25 cellular contexts compared by ENCODE assay signal in genomic region chr1:6688757-6689156, GRCh38. TPM values are rescaled to one million over a fixed set of nuclear protein-coding genes. Genes with fewer than 3 reads are reported as not detected.
DNase-seq lines count a peak whose midpoint lies in the region; ATAC-seq, FAIRE-seq and TF ChIP-seq lines count a peak whose summit lies in the region.
"Had no signal": no experiment of that assay in that cellular context is flagged by ENCODE, and none has a peak within 500 bp of the region (broad histone marks: within the 10 kb centered on the region; RNA-seq: fewer than 3 reads in every experiment).

No MANE protein-coding gene starts in this region.

- RAD21 ChIA-PET in GM12878 (lab: Charles Lee; ENCODE audit: unreplicated experiment): no interaction called here

- H3K9me3 Mint-ChIP-seq in HFFc6: no peaks in the 10 kb centered on the region
- H3K9me3 Mint-ChIP-seq in nephron progenitor cell: no peaks in the 10 kb centered on the region
- H3K9me3 Mint-ChIP-seq in progenitor cell of endocrine pancreas (ENCODE audit: low read depth): no peaks in the 10 kb centered on the region
- H3K9me3 Mint-ChIP-seq: naive B cell; T-helper 1 cell treated with Interleukin-12 subunit alpha and Interleukin-12 subunit beta and Interleukin-4 antibody, amounts not matched to agents 30 μg/mL and 1 μg/mL, for 36 hours had no signal

- H3K27ac Mint-ChIP-seq in HFFc6: peak overlapping the region; percentile 68
- peak overlapping the region; percentile 3 for H3K27ac Mint-ChIP-seq in nephron progenitor cell
- no peak overlapping the region for H3K27ac Mint-ChIP-seq in progenitor cell of endocrine pancreas
- H3K27ac Mint-ChIP-seq: T-helper 1 cell treated with Interleukin-12 subunit alpha and Interleukin-12 subunit beta and Interleukin-4 antibody, amounts not matched to agents 30 μg/mL and 1 μg/mL, for 36 hours had no signal

- FAIRE-seq in GM12878 (lab: Jason Lieb, UNC): no peak
- FAIRE-seq: small intestine had no signal

- H3K4me3 Mint-ChIP-seq in HFFc6 (no peak overlapping the region), nephron progenitor cell (no peak overlapping the region), progenitor cell of endocrine pancreas (ENCODE audit: low read depth) (no peak overlapping the region)
- H3K4me3 Mint-ChIP-seq: naive B cell; T-helper 1 cell treated with Interleukin-12 subunit alpha and Interleukin-12 subunit beta and Interleukin-4 antibody, amounts not matched to agents 30 μg/mL and 1 μg/mL, for 36 hours had no signal

- TF ChIP-seq RAD21 in GM12878 (IDR thresholded peaks at IDR 0.05; ENCODE audit: insufficient read depth, low read depth, low read length): no peak

- CTCF ChIA-PET in GM12878 (lab: Yijun Ruan, JAX): interaction anchor here (0.9 kb wide), 1 partner anchor 11 kb away, joined by 3 read pairs; no protein-coding TSS in a partner anchor

- peaks cover 24% of the 10 kb centered on the region for H3K36me3 Mint-ChIP-seq in HFFc6 (ENCODE audit: low read depth)
- H3K36me3 Mint-ChIP-seq in nephron progenitor cell (ENCODE audit: low read depth): peaks cover 23% of the 10 kb centered on the region
- no peaks in the 10 kb centered on the region for H3K36me3 Mint-ChIP-seq in progenitor cell of endocrine pancreas (ENCODE audit: insufficient read depth)
- H3K36me3 Mint-ChIP-seq: naive B cell had no signal

- H3K27me3 Mint-ChIP-seq in HFFc6 (ENCODE audit: insufficient read depth) (no peaks in the 10 kb centered on the region), nephron progenitor cell (ENCODE audit: low read depth, poor library complexity) (no peaks in the 10 kb centered on the region), progenitor cell of endocrine pancreas (no peaks in the 10 kb centered on the region)
- H3K27me3 Mint-ChIP-seq: naive B cell had no signal

- H3K9me3 ChIP-seq in GM12878 (replicated peaks; ENCODE audit: control insufficient read depth, insufficient read depth, low read length): no peaks in the 10 kb centered on the region
- H3K9me3 ChIP-seq: uterus had no signal

- no peak overlapping the region for H3K9ac ChIP-seq in GM12878 (ENCODE audit: control insufficient read depth, insufficient read depth, low read length)

- no peaks in the 10 kb centered on the region for H3K27me3 ChIP-seq in GM12878 (replicated peaks in 1 of 2; ENCODE audit: control insufficient read depth in 2 of 2, insufficient read depth in 2 of 2, low read length in 1 of 2)
- H3K27me3 ChIP-seq: hepatocyte, uterus had no signal

- TF ChIP-seq POLR2A in NB4 (IDR thresholded peaks at IDR 0.05; ENCODE audit: extremely low read depth, insufficient read length) (no peak), GM12878 (IDR thresholded peaks at IDR 0.05; ENCODE audit: low read depth, low read length) (no peak)

- POLR2A ChIA-PET in GM12878 (lab: Charles Lee): interaction anchor here (0.6 kb wide), 1 partner anchor 27 kb away, joined by 4 read pairs; no protein-coding TSS in a partner anchor

- WGBS in GM12878 (ENCODE audit: insufficient coverage, insufficient replicate concordance, low lambda C conversion rate, missing lambda C conversion rate): 11% methylated on average over 5 of the region's 5 CpGs

- peaks cover 3% of the 10 kb centered on the region for H3K4me1 ChIP-seq in GM12878 (ENCODE audit: control insufficient read depth, insufficient read depth, low read length)
- H3K4me1 ChIP-seq: uterus had no signal

- no peak overlapping the region for H3K4me2 ChIP-seq in GM12878 (ENCODE audit: control insufficient read depth, insufficient read depth)
- H3K4me2 ChIP-seq: hepatocyte had no signal

- SMC1A ChIA-PET in GM12878 (lab: Charles Lee; ENCODE audit: uncharacterized antibody, unreplicated experiment): no interaction called here

- DNase-seq in HFFc6 (no peak), NB4 (ENCODE audit: low read depth) (peak; percentile 54), GM12878 (ENCODE audit: low read depth, low spot score) (no peak), nephron progenitor cell (no peak), NCI-H82 treated with DMSO at 0.1 percent for 48 hours (lab: John Stamatoyannopoulos, UW; ENCODE audit: unreplicated experiment) (no peak), progenitor cell of endocrine pancreas (ENCODE audit: low spot score, unreplicated experiment) (no peak)
- DNase-seq: activated CD4-positive, CD25-positive, alpha-beta regulatory T cell treated with anti-CD3 and anti-CD28 coated beads, Interleukin-2, amount 50 U/mL, for 72 hours; activated gamma-delta T cell treated with Interleukin-2 at 50 U/mL for 16 hours; anterior cingulate cortex; COR-L47; islet precursor cell; mammary epithelial cell; naive B cell; NCI-H1048; NCI-H2081 treated with DMSO at 0.1 percent for 48 hours; NCI-H510A treated with DMSO at 0.1 percent for 48 hours; posterior cingulate gyrus; Right ventricle myocardium superior; small intestine; stimulated activated CD4-positive, alpha-beta T cell treated with anti-CD3 and anti-CD28 coated beads, Interleukin-4, amount 100 ng/mL, for 24 hours; substantia nigra; uterus had no signal

- H3K79me2 ChIP-seq in GM12878 (ENCODE audit: control insufficient read depth, insufficient read depth, low read length): peaks cover 17% of the 10 kb centered on the region

- TF ChIP-seq EP300 in GM12878 (IDR thresholded peaks at IDR 0.05; ENCODE audit: borderline replicate concordance in 1 of 2, control insufficient read depth in 1 of 2, low read depth in 2 of 2, low read length in 2 of 2): no peak

- H2AFZ ChIP-seq in GM12878 (ENCODE audit: control insufficient read depth, low read depth, low read length): no peak overlapping the region
- H2AFZ ChIP-seq: hepatocyte had no signal

- no TSS peak for BruUV-seq in GM12878 (replicated peaks; lab: Mats Ljungman, UMichigan)

- in situ Hi-C loops in GM12878 (cut with MboI): no loop called here

- H3K4me1 Mint-ChIP-seq in HFFc6 (ENCODE audit: low read depth) (peaks cover 73% of the 10 kb centered on the region), nephron progenitor cell (peaks cover 10% of the 10 kb centered on the region), progenitor cell of endocrine pancreas (ENCODE audit: low read depth) (no peaks in the 10 kb centered on the region)

- H3K27ac ChIP-seq in GM12878 (ENCODE audit: control insufficient read depth, insufficient read depth): no peak overlapping the region
- H3K27ac ChIP-seq: hepatocyte, uterus had no signal

- no peaks in the 10 kb centered on the region for H3K36me3 ChIP-seq in GM12878 (ENCODE audit: control insufficient read depth in 2 of 2, insufficient read depth in 2 of 2, low read length in 1 of 2)
- H3K36me3 ChIP-seq: uterus had no signal

- intact Hi-C loops in GM12878 (cut with micrococcal nuclease; ENCODE audit: unreplicated experiment): no loop called here

- TF ChIP-seq CTCF in HFFc6 (IDR thresholded peaks at IDR 0.05) (no peak), NB4 (IDR thresholded peaks at IDR 0.05; ENCODE audit: low read depth, low read length) (no peak), GM12878 (IDR thresholded peaks at IDR 0.05 in 2 of 3, conservative IDR thresholded peaks at IDR 0.05 in 1 of 3; ENCODE audit: control insufficient read depth in 2 of 3, extremely low read depth in 1 of 3, insufficient read depth in 1 of 3, low read depth in 3 of 3, low read length in 3 of 3) (no peak), nephron progenitor cell (IDR thresholded peaks at IDR 0.05) (no peak), progenitor cell of endocrine pancreas (IDR thresholded peaks at IDR 0.05; ENCODE audit: unreplicated experiment) (no peak)

- ATAC-seq in GM12878 (peak; percentile 96), HG03378 (IDR thresholded peaks at IDR 0.05; ENCODE audit: unreplicated experiment) (no peak)

- H4K20me1 ChIP-seq in GM12878 (ENCODE audit: control insufficient read depth, insufficient read depth): no peaks in the 10 kb centered on the region

- H3K4me3 ChIP-seq in NB4 (ENCODE audit: low read depth, low read length): no peak overlapping the region
- no peak overlapping the region for H3K4me3 ChIP-seq in GM12878
- H3K4me3 ChIP-seq: hepatocyte, uterus had no signal

TF ChIP-seq in GM12878, 131 proteins besides CTCF, POLR2A, EP300 and RAD21 (continues in another document):
- TF ChIP-seq NR2F1 (conservative IDR thresholded peaks at IDR 0.05) (peak; percentile 83), TCF3 (IDR thresholded peaks at IDR 0.05; ENCODE audit: borderline replicate concordance, insufficient read depth, low read depth, low read length) (no peak), RELA (IDR thresholded peaks at IDR 0.05; ENCODE audit: borderline replicate concordance, partially characterized antibody) (no peak), ZSCAN29 (IDR thresholded peaks at IDR 0.05) (no peak), SMAD1 (IDR thresholded peaks at IDR 0.05; ENCODE audit: low read depth, partially characterized antibody) (no peak)

RNA-seq across cellular contexts. Expression of gene DNAJC11, which starts 12.9 kb away (rescaled TPM):
- total RNA-seq in HFFc6 (2021; fragmentation: NEBNext Ultra II Directional; extraction: Animal tissue kit (Norgen Biotek cat#: 25700)): 10 to 100 TPM; 66.6 to 79.5 (median 73.0) TPM
- total RNA-seq in GM12878 (2013; cell fraction: nucleolus; rRNA removed): 145 and 154 TPM in 2 replicates
- total RNA-seq in GM12878 (2014; rRNA removed) (28.3 and 28.7 TPM in 2 replicates), GM12878 (2014; rRNA removed; fragmentation: Illumina TruSeq; extraction: Trizol) (33.1 and 35.4 TPM in 2 replicates), GM12878 (2021) (49.3 and 51.8 TPM in 2 replicates), progenitor cell of endocrine pancreas (64.1 and 65.8 TPM in 2 replicates)
- 21.8 TPM for polyA plus RNA-seq in GM12878 (2011; ENCODE audit: low read depth)
- polyA plus RNA-seq in GM12878 (2011; rRNA removed) (26.4 and 29.2 TPM in 2 replicates), GM12878 (2014; fragmentation: Illumina TruSeq; extraction: Trizol) (54.5 and 73.4 TPM in 2 replicates), GM12878 (2014; fragmentation: Nextera tagmentation; extraction: Ambion mirVana) (1 to 10 TPM; 5.0 to 8.6 TPM), GM12878 (2014; rRNA removed) (41.3 and 43.6 TPM in 2 replicates), GM12878 (2016; fragmentation: Nextera tagmentation; extraction: Ambion mirVana) (10 to 100 TPM; 56.9 to 58.8 TPM)
- 25.6 and 25.8 TPM in 2 replicates for polyA plus RNA-seq in GM12878 (2011; cell fraction: cytosol; rRNA removed)
- polyA plus RNA-seq in GM12878 (2011; cell fraction: nucleus; rRNA removed): 70.4 and 87.9 TPM in 2 replicates
- 25.6 and 38.0 TPM in 2 replicates for polyA plus RNA-seq in GM12878 (2012)
- polyA minus RNA-seq in GM12878 (2011; rRNA and poly(A)+ RNA removed): 16.5 and 30.3 TPM in 2 replicates
- 9.0 and 10.2 TPM in 2 replicates for polyA minus RNA-seq in GM12878 (2011; cell fraction: cytosol; rRNA and poly(A)+ RNA removed)
- polyA minus RNA-seq in GM12878 (2011; cell fraction: nucleus; rRNA and poly(A)+ RNA removed): 17.7 and 32.1 TPM in 2 replicates
